1 cellular context compared by ENCODE assay signal in the genomic region with DNA sequence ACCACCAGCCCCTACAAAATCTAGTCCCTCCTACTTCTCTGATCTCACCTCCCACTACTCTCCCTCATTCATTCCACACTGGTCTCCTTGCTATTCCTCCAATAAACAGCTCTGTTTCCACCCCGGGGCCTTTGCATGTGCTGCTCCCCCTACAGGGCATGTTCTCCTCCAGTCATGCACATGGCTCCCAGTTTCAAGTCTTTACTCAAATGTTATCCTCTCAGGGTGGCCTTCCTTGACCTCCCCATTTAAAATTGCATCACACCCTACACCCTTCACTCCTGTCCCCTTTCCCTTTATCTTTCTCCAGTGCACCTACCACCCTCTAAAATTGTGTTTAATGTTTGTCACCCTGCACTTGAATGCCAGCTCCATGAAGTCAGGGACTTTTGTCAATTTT.
A peak's percentile ranks its signal among the peaks of the same experiment; 100 is the strongest.
TF ChIP-seq lines count a peak whose summit lies in the region.

No MANE protein-coding gene starts in this region.

TF ChIP-seq in HepG2, 621 proteins besides CTCF, POLR2A, EP300 and RAD21 (continued from another document):
- no peak for TF ChIP-seq USF2 (IDR thresholded peaks at IDR 0.05; ENCODE audit: low read depth, low read length)
- TF ChIP-seq USF2 (CRISPR knock-in tag; IDR thresholded peaks at IDR 0.05; ENCODE audit: borderline replicate concordance), result no peak
- 0 out of 4 replicates have a peak, but pooled peaks of 1 of the 2 experiments have one; percentile 8 for TF ChIP-seq HMGXB4 (CRISPR knock-in tag; IDR thresholded peaks at IDR 0.05; ENCODE audit: borderline replicate concordance in 1 of 2, low read depth in 1 of 2)
- no peak for TF ChIP-seq HES4 (CRISPR knock-in tag; IDR thresholded peaks at IDR 0.05; ENCODE audit: borderline replicate concordance)
- TF ChIP-seq CHD4 (IDR thresholded peaks at IDR 0.05; ENCODE audit: borderline replicate concordance, low read length), result peak; percentile 66; the same call in 1 of the 2 replicates
- no peak for TF ChIP-seq SCMH1 (CRISPR knock-in tag; IDR thresholded peaks at IDR 0.05; ENCODE audit: borderline replicate concordance)
- TF ChIP-seq ZNF235 (CRISPR knock-in tag; IDR thresholded peaks at IDR 0.05; ENCODE audit: borderline replicate concordance), result 0 out of 2 replicates have a peak, but pooled peaks have one; percentile 53
- TF ChIP-seq ZNF207 (IDR thresholded peaks at IDR 0.05; ENCODE audit: borderline replicate concordance), result no peak
- TF ChIP-seq MAX (IDR thresholded peaks at IDR 0.05), result 0 out of 2 replicates have a peak, but pooled peaks have one; percentile 12
- TF ChIP-seq PAX8 (CRISPR knock-in tag; IDR thresholded peaks at IDR 0.05; ENCODE audit: borderline replicate concordance), result no peak
- no peak for TF ChIP-seq U2AF1 (optimal IDR thresholded peaks at IDR 0.05; ENCODE audit: low read depth, low read length)
- no peak for TF ChIP-seq MIXL1 (CRISPR knock-in tag; IDR thresholded peaks at IDR 0.05)
- no peak for TF ChIP-seq MAFK (conservative IDR thresholded peaks at IDR 0.05 in 1 of 2, IDR thresholded peaks at IDR 0.05 in 1 of 2; ENCODE audit: low read length in 2 of 2)
- no peak for TF ChIP-seq ZFP1 (CRISPR knock-in tag; IDR thresholded peaks at IDR 0.05)
- peak; percentile 36; the same call in 1 of the 2 replicates for TF ChIP-seq MED1 (CRISPR knock-in tag; IDR thresholded peaks at IDR 0.05)
TF ChIP-seq in HepG2: peak in this region for 19.
